In the genomic region with DNA sequence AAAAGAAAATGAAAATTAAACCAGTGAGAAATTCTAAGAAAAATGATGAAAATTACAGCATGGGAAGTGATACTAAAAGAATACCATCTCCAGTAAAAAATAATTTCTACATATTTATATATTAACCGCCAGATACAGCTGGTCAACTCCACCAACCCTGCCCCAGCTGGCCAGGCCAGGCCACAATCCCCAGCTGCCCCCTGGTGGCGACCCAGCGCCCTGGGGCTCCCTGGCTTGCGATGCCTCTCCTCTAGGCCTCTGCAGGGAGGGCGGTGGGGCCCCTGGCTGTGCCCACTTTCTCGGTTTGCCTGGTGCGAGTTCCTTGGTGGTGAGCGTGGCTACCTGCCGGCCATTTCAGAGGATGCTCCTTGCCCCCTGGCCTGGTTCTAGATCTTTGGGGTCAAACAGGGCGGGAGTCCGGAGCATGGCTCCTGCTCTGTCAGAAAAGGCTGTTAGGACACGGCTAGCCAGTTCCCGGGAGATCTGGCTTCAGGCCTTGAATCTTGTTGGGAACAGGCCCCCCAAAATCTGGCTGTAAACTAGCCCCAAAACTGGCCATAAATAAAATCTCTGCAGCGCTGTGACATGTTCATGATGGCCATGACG, we compare ENCODE assay signal across 8 cellular contexts. TPM values are rescaled to one million over a fixed set of nuclear protein-coding genes. Genes with fewer than 3 reads are reported as not detected.
A peak's percentile ranks its signal among the peaks of the same experiment; 100 is the strongest.
DNase-seq lines count a peak whose midpoint lies in the region; ATAC-seq, FAIRE-seq and TF ChIP-seq lines count a peak whose summit lies in the region.

No MANE protein-coding gene starts in this region.

- peak; percentile 88 for TF ChIP-seq CTCF in bronchial epithelial cell (IDR thresholded peaks at IDR 0.05; ENCODE audit: insufficient read depth, low read length, severe bottlenecking)

- FAIRE-seq in bronchial epithelial cell (lab: Jason Lieb, UNC) = no peak

- ATAC-seq in GM19455 (IDR thresholded peaks at IDR 0.05; ENCODE audit: unreplicated experiment) = no peak

- no peaks in the 10 kb centered on the region for H3K9me3 ChIP-seq in MG63

- H3K4me3 ChIP-seq in MG63 (no peak overlapping the region), bronchial epithelial cell (ENCODE audit: low read depth, low read length) (no peak overlapping the region)

- peaks cover 57% of the 10 kb centered on the region for H3K36me3 ChIP-seq in MG63
- peaks cover 3% of the 10 kb centered on the region for H3K36me3 ChIP-seq in bronchial epithelial cell (ENCODE audit: control insufficient read depth, insufficient read depth, low read length)

- DNase-seq in NCI-H2227 (lab: John Stamatoyannopoulos, UW; ENCODE audit: unreplicated experiment) (peak; percentile 35), NCI-H2227 treated with DMSO at 0.1 percent for 48 hours (lab: John Stamatoyannopoulos, UW) (no peak), MG63 (peak; percentile 78), bronchial epithelial cell (ENCODE audit: low read depth) (no peak), islet precursor cell (peak; percentile 81)
- peak; percentile 59 for DNase-seq in activated CD4-positive, CD25-positive, alpha-beta regulatory T cell treated with anti-CD3 and anti-CD28 coated beads, Interleukin-2, amount 50 U/mL, for 16 hours (ENCODE audit: low read depth, low spot score)
- DNase-seq in stimulated activated CD4-positive, alpha-beta T cell treated with anti-CD3 and anti-CD28 coated beads, Interleukin-1b, Interleukin-23, amount 100 ng/mL, for 4 hours (ENCODE audit: low read depth in 2 of 2) = peak; percentile 59 to 68

- H3K27me3 ChIP-seq in MG63 (no peaks in the 10 kb centered on the region), bronchial epithelial cell (ENCODE audit: control insufficient read depth, insufficient read depth, low read length) (no peaks in the 10 kb centered on the region)

RNA-seq across cellular contexts. Expression of gene GLIS2, which starts 14.5 kb away (rescaled TPM):
- 0.22 and 2.1 TPM in 2 replicates for total RNA-seq in MG63 (2014; rRNA removed; shearing (Covaris generic); ENCODE audit: low replicate concordance)
- 0.53 and 0.77 TPM in 2 replicates for total RNA-seq in bronchial epithelial cell

RNA-seq across cellular contexts. Expression of gene PAM16, which starts 20.7 kb away (rescaled TPM):
- 84.1 and 105 TPM in 2 replicates for total RNA-seq in MG63 (2014; rRNA removed; shearing (Covaris generic); ENCODE audit: low replicate concordance)
- total RNA-seq in bronchial epithelial cell = 50.3 and 54.8 TPM in 2 replicates

RNA-seq across cellular contexts. Expression of gene VASN, which starts 41.3 kb away (rescaled TPM):
- total RNA-seq in MG63 (2014; rRNA removed; shearing (Covaris generic); ENCODE audit: low replicate concordance) = 55.7 and 68.7 TPM in 2 replicates
- total RNA-seq in bronchial epithelial cell = 6.6 and 10.0 TPM in 2 replicates

RNA-seq across cellular contexts. Expression of gene TFAP4, which starts 57.6 kb away (rescaled TPM):
- 28.5 and 42.2 TPM in 2 replicates for total RNA-seq in MG63 (2014; rRNA removed; shearing (Covaris generic); ENCODE audit: low replicate concordance)
- 3.7 and 11.8 TPM in 2 replicates for total RNA-seq in bronchial epithelial cell

Comparison
In these comparisons a context has a peak if more than half of its experiments do, and no peak if none do; other contexts are left out.
1. DNase-seq: peak in NCI-H2227 (single experiment), MG63 (single experiment), activated CD4-positive, CD25-positive, alpha-beta regulatory T cell treated with anti-CD3 and anti-CD28 coated beads, Interleukin-2, amount 50 U/mL, for 16 hours (single experiment), islet precursor cell (single experiment) and stimulated activated CD4-positive, alpha-beta T cell treated with anti-CD3 and anti-CD28 coated beads, Interleukin-1b, Interleukin-23, amount 100 ng/mL, for 4 hours (2 of 2); none in NCI-H2227 treated with DMSO at 0.1 percent for 48 hours (single experiment) and bronchial epithelial cell (single experiment).